8 cellular contexts compared by ENCODE assay signal in the genomic region with DNA sequence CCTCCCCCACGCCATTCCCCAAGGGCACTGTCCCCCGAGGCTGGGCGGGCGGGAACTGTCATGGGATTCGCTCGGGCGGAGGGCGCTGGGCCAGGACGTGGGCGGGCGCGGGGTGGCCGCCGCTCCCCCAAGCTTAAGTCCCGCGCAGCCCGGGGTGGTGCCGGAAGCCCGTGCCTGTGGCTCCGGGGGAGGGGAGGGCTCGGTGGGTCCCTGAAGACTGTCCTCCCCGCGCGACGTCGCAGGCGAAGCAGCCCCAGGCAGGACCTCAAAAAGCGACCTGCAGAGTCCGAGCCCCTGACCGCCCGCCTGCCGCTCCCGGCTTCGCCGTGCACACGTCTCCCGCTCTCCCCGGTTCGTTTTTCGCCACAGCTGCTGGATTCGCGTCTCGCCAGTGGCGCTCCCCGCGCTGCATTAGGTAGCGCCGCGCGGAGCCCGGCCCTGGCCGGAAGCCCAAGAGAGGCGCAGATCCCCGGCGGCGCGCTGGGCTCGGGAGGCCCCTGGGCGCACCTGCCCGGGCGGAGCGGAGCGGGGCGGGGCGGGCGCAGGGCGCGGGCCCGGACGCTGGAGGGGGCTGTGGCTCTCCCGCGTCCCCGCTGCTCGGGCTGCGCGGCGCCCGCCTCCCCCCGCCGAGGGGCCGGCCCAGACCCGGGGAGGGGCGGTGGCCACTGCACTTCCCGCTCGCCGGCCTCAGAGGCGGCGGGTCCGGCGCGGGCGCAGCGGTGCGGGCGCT. TPM values are rescaled to one million over a fixed set of nuclear protein-coding genes. Genes with fewer than 3 reads are reported as not detected.
DNase-seq lines count a peak whose midpoint lies in the region; ATAC-seq and FAIRE-seq lines count a peak whose summit lies in the region.

A gene with protein sequence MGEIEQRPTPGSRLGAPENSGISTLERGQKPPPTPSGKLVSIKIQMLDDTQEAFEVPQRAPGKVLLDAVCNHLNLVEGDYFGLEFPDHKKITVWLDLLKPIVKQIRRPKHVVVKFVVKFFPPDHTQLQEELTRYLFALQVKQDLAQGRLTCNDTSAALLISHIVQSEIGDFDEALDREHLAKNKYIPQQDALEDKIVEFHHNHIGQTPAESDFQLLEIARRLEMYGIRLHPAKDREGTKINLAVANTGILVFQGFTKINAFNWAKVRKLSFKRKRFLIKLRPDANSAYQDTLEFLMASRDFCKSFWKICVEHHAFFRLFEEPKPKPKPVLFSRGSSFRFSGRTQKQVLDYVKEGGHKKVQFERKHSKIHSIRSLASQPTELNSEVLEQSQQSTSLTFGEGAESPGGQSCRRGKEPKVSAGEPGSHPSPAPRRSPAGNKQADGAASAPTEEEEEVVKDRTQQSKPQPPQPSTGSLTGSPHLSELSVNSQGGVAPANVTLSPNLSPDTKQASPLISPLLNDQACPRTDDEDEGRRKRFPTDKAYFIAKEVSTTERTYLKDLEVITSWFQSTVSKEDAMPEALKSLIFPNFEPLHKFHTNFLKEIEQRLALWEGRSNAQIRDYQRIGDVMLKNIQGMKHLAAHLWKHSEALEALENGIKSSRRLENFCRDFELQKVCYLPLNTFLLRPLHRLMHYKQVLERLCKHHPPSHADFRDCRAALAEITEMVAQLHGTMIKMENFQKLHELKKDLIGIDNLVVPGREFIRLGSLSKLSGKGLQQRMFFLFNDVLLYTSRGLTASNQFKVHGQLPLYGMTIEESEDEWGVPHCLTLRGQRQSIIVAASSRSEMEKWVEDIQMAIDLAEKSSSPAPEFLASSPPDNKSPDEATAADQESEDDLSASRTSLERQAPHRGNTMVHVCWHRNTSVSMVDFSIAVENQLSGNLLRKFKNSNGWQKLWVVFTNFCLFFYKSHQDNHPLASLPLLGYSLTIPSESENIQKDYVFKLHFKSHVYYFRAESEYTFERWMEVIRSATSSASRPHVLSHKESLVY (plus strand): TSS at position 668 of the 730 bp plus-strand sequence. CDS start 70,149 bp downstream, outside the sequence.

- ATAC-seq in GM21367 (IDR thresholded peaks at IDR 0.05; ENCODE audit: unreplicated experiment) (peak; percentile 82), sciatic nerve (peak; percentile 92)

- intact Hi-C loops in sciatic nerve (cut with DNase I): no loop called here

- no peak for FAIRE-seq in RCC 7860 (lab: Jason Lieb, UNC)

- DNase-seq in DMS79 (lab: John Stamatoyannopoulos, UW) (peak; percentile 77), HPDE6-E6E7 (ENCODE audit: extremely low spot score) (peak; percentile 70), RCC 7860 (ENCODE audit: low spot score) (peak; percentile 48), T47D (ENCODE audit: low read depth in 1 of 2, low spot score in 1 of 2) (peak; percentile 79 to 87), sciatic nerve (ENCODE audit: low spot score) (peak; percentile 80), GM19240 (ENCODE audit: insufficient read length, low spot score) (no peak)

- H3K4me3 ChIP-seq in iPS-11a (ENCODE audit: low read depth, low read length): peak within 1 kb of the TSS; percentile 58

- in situ Hi-C loops in T47D (cut with HindIII; ENCODE audit: low pct_unique_long_range_greater_than_20kb, low sequenced_read_pairs): no loop called here

RNA-seq across cellular contexts. Expression of the gene that starts here (rescaled TPM):
- total RNA-seq in sciatic nerve: 35.4 TPM
